ENCODE assay signal across 13 cellular contexts in the genomic region with DNA sequence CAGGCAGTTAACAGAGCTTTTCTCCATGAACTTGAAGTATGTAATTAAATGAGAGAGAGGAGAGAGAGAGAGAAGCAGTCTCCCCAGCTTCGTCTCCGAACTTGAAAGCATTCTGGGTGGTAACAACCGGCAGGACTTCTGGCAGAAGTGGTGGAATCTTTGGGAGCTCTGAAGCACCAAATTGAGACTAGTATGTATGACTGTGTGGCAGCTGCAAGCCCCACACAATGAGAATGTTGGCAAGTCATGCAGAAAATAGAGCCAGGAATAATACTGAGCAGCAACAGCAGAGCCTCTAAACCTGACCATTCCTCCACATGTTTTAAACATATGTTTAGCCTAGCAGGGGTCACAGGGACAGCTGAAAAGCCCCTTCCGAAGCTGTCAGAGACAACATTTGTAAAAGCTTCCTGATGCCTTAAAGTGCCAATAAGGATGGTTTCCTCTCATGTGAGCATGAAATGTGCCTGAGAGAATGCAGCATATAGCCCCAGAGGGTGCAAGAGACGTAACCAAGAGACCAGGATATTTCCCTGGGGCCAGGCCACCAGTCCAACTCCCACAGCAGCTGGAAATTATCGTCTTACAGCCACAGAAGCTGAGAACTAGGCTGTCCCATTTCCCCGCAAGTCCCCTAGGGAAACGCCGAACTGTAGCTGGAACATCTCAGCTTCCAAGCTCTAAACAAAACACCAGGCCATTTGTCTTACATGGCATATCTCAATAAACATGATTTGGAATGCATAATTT.
DNase-seq lines count a peak whose midpoint lies in the region; ATAC-seq, FAIRE-seq and TF ChIP-seq lines count a peak whose summit lies in the region.
"Had no signal": no experiment of that assay in that cellular context is flagged by ENCODE, and none has a peak within 500 bp of the region (broad histone marks: within the 10 kb centered on the region; RNA-seq: fewer than 3 reads in every experiment).

No MANE protein-coding gene starts in this region.

- H3K27ac ChIP-seq in angular gyrus (ENCODE audit: low read depth, low read length) = peak overlapping the region; percentile 72
- peak overlapping the region; percentile 52 to 53 for H3K27ac ChIP-seq in thoracic aorta
- H3K27ac ChIP-seq in kidney (ENCODE audit: low read depth in 2 of 2, low read length in 2 of 2) = peak overlapping the region in 1 of 2 donors; percentile 19
- H3K27ac ChIP-seq: uterus had no signal

- H3K4me3 ChIP-seq in thoracic aorta (peak overlapping the region; percentile 52), kidney (ENCODE audit: low read length in 2 of 2) (no peak overlapping the region)
- H3K4me3 ChIP-seq: uterus had no signal

- no peak overlapping the region for H3K9ac ChIP-seq in kidney (ENCODE audit: low read length in 2 of 2)

- intact Hi-C loops in kidney (cut with DNase I) = no loop called here

- TF ChIP-seq CTCF in thoracic aorta (IDR thresholded peaks at IDR 0.05) (no peak), kidney (IDR thresholded peaks at IDR 0.05; ENCODE audit: borderline replicate concordance, extremely low read depth, insufficient read depth) (no peak)

- H3K36me3 ChIP-seq in thoracic aorta = no peaks in the 10 kb centered on the region
- no peaks in the 10 kb centered on the region for H3K36me3 ChIP-seq in kidney (ENCODE audit: control insufficient read depth in 1 of 2, insufficient read depth in 2 of 2, low read length in 2 of 2)
- H3K36me3 ChIP-seq: uterus had no signal

- no peaks in the 10 kb centered on the region for H3K27me3 ChIP-seq in thoracic aorta (replicated peaks; ENCODE audit: insufficient read depth)
- H3K27me3 ChIP-seq: uterus had no signal

- FAIRE-seq in kidney (lab: Jason Lieb, UNC) = no peak
- FAIRE-seq: keratinocyte had no signal

- DNase-seq in fibroblast of peridontal ligament (ENCODE audit: extremely low read depth) (peak; percentile 90), myocyte (ENCODE audit: low read depth) (peak; percentile 96), thoracic aorta (ENCODE audit: low spot score) (no peak), NCI-H2081 (lab: John Stamatoyannopoulos, UW) (no peak), kidney (no peak), NOMO-1 treated with DMSO at 0.1 percent for 48 hours (lab: John Stamatoyannopoulos, UW; ENCODE audit: unreplicated experiment) (no peak)
- DNase-seq: activated CD4-positive, alpha-beta T cell treated with anti-CD3 and anti-CD28 coated beads for 4 hours; activated naive CD4-positive, alpha-beta T cell; NCI-H524; uterus had no signal

- H3K4me1 ChIP-seq in thoracic aorta (ENCODE audit: control insufficient read depth in 1 of 2, low read depth in 2 of 2) (peaks cover 16 to 33% of the 10 kb centered on the region in 2 donors), kidney (ENCODE audit: control insufficient read depth in 1 of 2, insufficient read depth in 1 of 2, low read depth in 1 of 2, low read length in 2 of 2) (peaks cover 2 to 3% of the 10 kb centered on the region in 2 donors)
- H3K4me1 ChIP-seq: uterus had no signal

- peak; percentile 68 for ATAC-seq in thoracic aorta (ENCODE audit: insufficient number of reproducible peaks, low FRiP score, low read depth)
- ATAC-seq: SK-N-SH treated with all-trans-retinoic acid at 6 μM for 48 hours had no signal

- no peaks in the 10 kb centered on the region for H3K9me3 ChIP-seq in thoracic aorta
- no peaks in the 10 kb centered on the region for H3K9me3 ChIP-seq in kidney (ENCODE audit: control insufficient read depth in 1 of 2, low read length in 2 of 2)
- H3K9me3 ChIP-seq: uterus had no signal

Comparison
In these comparisons a context has a peak if more than half of its experiments do, and no peak if none do; other contexts are left out.
1. DNase-seq: peak in fibroblast of peridontal ligament (single experiment) and myocyte (single experiment); none in thoracic aorta (single experiment), NCI-H2081 (0 of 2), kidney (single experiment) and NOMO-1 treated with DMSO at 0.1 percent for 48 hours (single experiment).